In the genomic region with DNA sequence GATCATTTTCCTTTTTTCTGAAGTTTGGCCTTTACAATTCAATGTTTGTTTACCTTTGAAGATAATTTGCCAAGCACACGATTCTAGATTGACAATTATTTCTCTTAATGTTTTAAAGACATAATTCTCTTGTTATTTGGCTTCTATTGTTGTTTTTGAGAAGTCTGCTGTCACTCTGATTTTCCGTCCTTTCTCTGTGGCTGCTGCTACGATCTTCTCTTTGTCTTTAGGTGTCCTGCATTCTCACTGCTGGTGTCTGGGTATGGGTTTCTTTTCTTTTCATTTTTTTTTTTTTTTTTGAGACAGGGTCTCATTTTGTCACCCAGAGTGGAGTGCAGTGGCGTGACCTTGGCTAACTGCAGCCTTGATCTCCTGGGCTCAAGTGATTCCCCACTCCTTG, we compare ENCODE assay signal across 31 cellular contexts. TPM values are rescaled to one million over a fixed set of nuclear protein-coding genes. Genes with fewer than 3 reads are reported as not detected.
"Had no signal": no experiment of that assay in that cellular context is flagged by ENCODE, and none has a peak within 500 bp of the region (broad histone marks: within the 10 kb centered on the region; RNA-seq: fewer than 3 reads in every experiment).

No MANE protein-coding gene starts in this region.

- H3K4me3 ChIP-seq: colonic mucosa, coronary artery, dorsolateral prefrontal cortex, esophagus muscularis mucosa, esophagus squamous epithelium, gastrocnemius medialis, gastroesophageal sphincter, heart left ventricle, heart right ventricle, hepatocyte had no signal

- H3K27ac ChIP-seq: colonic mucosa, coronary artery, dorsolateral prefrontal cortex, epithelial cell of prostate, esophagus muscularis mucosa, esophagus squamous epithelium, foreskin keratinocyte, gastrocnemius medialis, gastroesophageal sphincter, heart left ventricle, heart right ventricle, hepatocyte had no signal

- H3K9me3 Mint-ChIP-seq: dendritic cell treated with granulocyte-macrophage colony-stimulating factor and Interleukin-4, amounts not matched to agents 40 ng/mL and 50 ng/mL, for 4 days; effector memory CD8-positive, alpha-beta T cell had no signal

- DNase-seq: colonic mucosa; cortex of kidney; dermis blood vessel endothelial cell; dorsolateral prefrontal cortex; effector CD4-positive, alpha-beta T cell; effector CD8-positive, alpha-beta T cell; effector memory CD4-positive, alpha-beta T cell; effector memory CD8-positive, alpha-beta T cell; endodermal cell; erythroblast; esophagus squamous epithelium; foreskin fibroblast; foreskin keratinocyte; foreskin melanocyte; gastrocnemius medialis; glutamatergic neuron; head of caudate nucleus; heart left ventricle; heart right ventricle had no signal

- H3K27ac Mint-ChIP-seq: dendritic cell treated with granulocyte-macrophage colony-stimulating factor and Interleukin-4, amounts not matched to agents 40 ng/mL and 50 ng/mL, for 4 days; endodermal cell had no signal

- H3K27me3 Mint-ChIP-seq: dendritic cell treated with granulocyte-macrophage colony-stimulating factor and Interleukin-4, amounts not matched to agents 40 ng/mL and 50 ng/mL, for 4 days; effector memory CD8-positive, alpha-beta T cell had no signal

- H3K36me3 ChIP-seq: colonic mucosa had no signal

- H3K4me3 Mint-ChIP-seq: dendritic cell treated with granulocyte-macrophage colony-stimulating factor and Interleukin-4, amounts not matched to agents 40 ng/mL and 50 ng/mL, for 4 days; effector memory CD8-positive, alpha-beta T cell; endodermal cell had no signal

- H3K4me1 ChIP-seq: colonic mucosa, esophagus muscularis mucosa, esophagus squamous epithelium, foreskin keratinocyte, gastrocnemius medialis, gastroesophageal sphincter, heart left ventricle, heart right ventricle had no signal

- ATAC-seq: effector memory CD8-positive, alpha-beta T cell; esophagus mucosa; foreskin keratinocyte; gastrocnemius medialis; gastroesophageal sphincter; heart left ventricle; heart right ventricle had no signal

- H3K4me1 Mint-ChIP-seq: endodermal cell had no signal

- H2AFZ ChIP-seq: hepatocyte had no signal

- H3K4me2 ChIP-seq: hepatocyte had no signal

- H3K9me3 ChIP-seq: colonic mucosa, esophagus squamous epithelium, gastrocnemius medialis, gastroesophageal sphincter had no signal

- H3K79me2 ChIP-seq: hepatocyte had no signal

- H3K27me3 ChIP-seq: colonic mucosa, dorsolateral prefrontal cortex, esophagus muscularis mucosa, foreskin keratinocyte, gastrocnemius medialis, gastroesophageal sphincter, heart left ventricle, heart right ventricle, hepatocyte had no signal

- FAIRE-seq: endometrium, endothelial cell of umbilical vein, frontal cortex had no signal

RNA-seq across cellular contexts. Expression of a gene that starts 15.1 kb away (rescaled TPM):
- total RNA-seq: colonic mucosa, dermis blood vessel endothelial cell, epithelial cell of proximal tubule, esophagus mucosa, glomerular endothelial cell had no signal
- polyA plus RNA-seq: hepatocyte had no signal

RNA-seq across cellular contexts. Expression of a gene that starts 36.6 kb away (rescaled TPM):
- total RNA-seq: epithelial cell of proximal tubule, esophagus squamous epithelium, frontal cortex, gastrocnemius medialis had no signal
